Comparison of ENCODE assay signal across 17 cellular contexts in the genomic region with DNA sequence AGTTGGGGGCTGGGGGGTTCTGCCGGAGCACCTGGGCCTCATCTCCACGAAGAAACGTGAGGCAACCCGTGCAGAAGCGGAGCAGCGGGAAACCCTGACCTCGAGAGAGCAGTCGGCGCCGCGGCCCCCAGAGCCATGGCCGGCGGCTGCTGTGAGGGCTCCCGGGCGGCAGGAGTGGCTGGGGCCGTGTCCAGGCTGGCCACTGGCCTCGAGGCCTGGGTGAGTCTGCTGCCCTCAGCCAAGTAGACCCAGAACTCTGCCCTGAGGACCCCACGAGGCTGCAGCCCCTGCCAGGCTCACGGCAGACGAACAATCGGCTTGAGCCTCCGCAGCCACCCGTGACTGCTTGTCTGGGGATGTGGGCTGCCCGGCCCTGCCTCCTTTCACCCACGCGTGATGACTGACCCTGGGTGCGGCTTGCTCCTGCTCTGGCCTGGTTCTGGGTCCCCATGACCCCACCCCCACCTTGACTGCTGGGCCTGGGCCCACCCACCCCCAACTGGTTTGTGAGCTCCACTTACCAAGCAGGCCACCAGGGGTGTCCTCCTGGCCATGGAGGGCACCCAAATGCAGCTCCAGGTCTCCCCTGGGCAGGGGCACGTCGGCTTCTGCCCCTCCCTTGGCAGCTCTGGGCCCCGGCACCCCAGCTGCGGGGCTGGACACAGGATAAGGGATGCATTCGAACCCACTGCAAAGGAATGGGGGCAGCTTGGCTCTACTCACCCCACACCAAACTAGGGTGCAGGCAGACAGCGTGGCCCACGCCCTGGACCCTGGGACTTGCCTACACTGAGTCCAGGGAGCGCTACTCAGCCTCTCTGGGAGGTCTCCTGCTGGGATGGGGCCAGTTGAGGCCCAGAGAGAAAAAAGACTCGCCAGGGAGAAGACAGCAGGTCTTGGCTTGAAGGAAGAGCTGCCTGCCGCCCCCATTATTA. TPM values are rescaled to one million over a fixed set of nuclear protein-coding genes. Genes with fewer than 3 reads are reported as not detected.
DNase-seq lines count a peak whose midpoint lies in the region; ATAC-seq and TF ChIP-seq lines count a peak whose summit lies in the region.
"Had no signal": no experiment of that assay in that cellular context is flagged by ENCODE, and none has a peak within 500 bp of the region (broad histone marks: within the 10 kb centered on the region; RNA-seq: fewer than 3 reads in every experiment).

No MANE protein-coding gene starts in this region.

- no peak overlapping the region for H3K4ac ChIP-seq in neuronal stem cell (ENCODE audit: low read length)

- H3K9ac ChIP-seq in HUES6 (ENCODE audit: low read length) (peak overlapping the region; percentile 11), neuronal stem cell (ENCODE audit: low read depth, low read length, poor library complexity) (peak overlapping the region; percentile 54)

- peaks cover 0 to 3% (median 0%) of the 10 kb centered on the region in 7 donors for H3K9me3 Mint-ChIP-seq in CD14-positive monocyte

- TF ChIP-seq CTCF in CD14-positive monocyte (IDR thresholded peaks at IDR 0.05): no peak

- H2BK12ac ChIP-seq in neuronal stem cell (ENCODE audit: low read length): no peak overlapping the region

- H2AFZ ChIP-seq in neuronal stem cell (ENCODE audit: low read length): no peak overlapping the region

- H3K27me3 ChIP-seq in HUES6 (ENCODE audit: control insufficient read depth, insufficient read depth, low read length): no peaks in the 10 kb centered on the region
- peaks cover 0 to 2% (median 0%) of the 10 kb centered on the region in 3 experiments for H3K27me3 ChIP-seq in neuronal stem cell (ENCODE audit: control insufficient read depth in 3 of 3, insufficient read depth in 3 of 3, low read depth in 1 of 3, low read length in 3 of 3)

- H2BK5ac ChIP-seq in neuronal stem cell (ENCODE audit: low read length): no peak overlapping the region

- WGBS in neuronal stem cell (ENCODE audit: extremely low coverage in 2 of 2, insufficient read length in 2 of 2, insufficient replicate concordance in 1 of 2), 2 donors: no CpG with 5 or more reads among the region's 37 CpGs

- H3K14ac ChIP-seq in neuronal stem cell (ENCODE audit: low read length): peak overlapping the region; percentile 42

- intact Hi-C loops in CD14-positive monocyte (cut with micrococcal nuclease) (no loop called here), left cardiac atrium (cut with DNase I) (no loop called here)

- H3K79me1 ChIP-seq in neuronal stem cell (ENCODE audit: low read depth, low read length): no peaks in the 10 kb centered on the region

- peak overlapping the region; percentile 48 for H2AK5ac ChIP-seq in neuronal stem cell (ENCODE audit: low read depth, low read length)

- peak overlapping the region; percentile 77 for H3K23ac ChIP-seq in neuronal stem cell (ENCODE audit: low read depth, low read length, poor library complexity)

- H3K4me1 ChIP-seq in HUES6 (ENCODE audit: control insufficient read depth, insufficient read depth, low read length) (no peaks in the 10 kb centered on the region), neuronal stem cell (ENCODE audit: control insufficient read depth in 2 of 2, insufficient read depth in 1 of 2, low read depth in 1 of 2, low read length in 2 of 2) (peaks cover 3% of the 10 kb centered on the region in 2 donors)

- H4K91ac ChIP-seq in neuronal stem cell (ENCODE audit: low read depth, low read length, poor library complexity): no peak overlapping the region

- H3K27ac ChIP-seq in HUES6 (ENCODE audit: low read depth, low read length): no peak overlapping the region
- H3K27ac ChIP-seq in neuronal stem cell (replicated peaks; ENCODE audit: low read length): no peak overlapping the region

- H3K27ac Mint-ChIP-seq in CD14-positive monocyte: peak overlapping the region in 1 of 7 donors; percentile 40

- H3K36me3 ChIP-seq in HUES6 (ENCODE audit: control insufficient read depth, insufficient read depth, low read length): no peaks in the 10 kb centered on the region
- no peaks in the 10 kb centered on the region for H3K36me3 ChIP-seq in neuronal stem cell (replicated peaks in 1 of 2; ENCODE audit: control insufficient read depth in 2 of 2, insufficient read depth in 2 of 2, low read length in 2 of 2)

- H3K27me3 Mint-ChIP-seq in CD14-positive monocyte (ENCODE audit: low read depth in 3 of 3): peaks cover 4 to 8% (median 5%) of the 10 kb centered on the region in 3 donors

- H2BK15ac ChIP-seq in neuronal stem cell (ENCODE audit: low read length): no peak overlapping the region

- H3K4me3 ChIP-seq in HUES6 (ENCODE audit: low read depth, low read length) (no peak overlapping the region), neuronal stem cell (ENCODE audit: low read length in 2 of 2) (no peak overlapping the region)

- peaks cover 8% of the 10 kb centered on the region for H3K4me1 Mint-ChIP-seq in CD14-positive monocyte

- no peak for ATAC-seq in left cardiac atrium
- no peak for ATAC-seq in GM19467 (IDR thresholded peaks at IDR 0.05; ENCODE audit: unreplicated experiment)
- ATAC-seq in GM21723 (IDR thresholded peaks at IDR 0.05; ENCODE audit: unreplicated experiment): no peak
- ATAC-seq: PC-3 had no signal

- H3K36me3 Mint-ChIP-seq in CD14-positive monocyte: no peaks in the 10 kb centered on the region

- H3K4me3 Mint-ChIP-seq in CD14-positive monocyte: no peak overlapping the region

- peak; percentile 25 for DNase-seq in CD14-positive monocyte (ENCODE audit: low spot score)
- DNase-seq in left cardiac atrium: peak; percentile 10
- DNase-seq in neuronal stem cell (ENCODE audit: low spot score): no peak
- no peak for DNase-seq in NCI-H774 (lab: John Stamatoyannopoulos, UW)
- no peak for DNase-seq in ecto neural progenitor cell (ENCODE audit: low spot score)
- DNase-seq: GF-D8, H7, Karpas-422, MM.1S, NCI-H1105, NCI-H187, NCI-H446, PC-3, SHP77 treated with DMSO at 0.1 percent for 48 hours had no signal

- H3K18ac ChIP-seq in neuronal stem cell (ENCODE audit: low read length): peak overlapping the region; percentile 46

- no peak overlapping the region for H4K8ac ChIP-seq in neuronal stem cell (ENCODE audit: low read depth, low read length)

- no peak overlapping the region for H3K4me2 ChIP-seq in neuronal stem cell (ENCODE audit: insufficient read depth, low read length, poor library complexity, severe bottlenecking)

- H3K9me3 ChIP-seq in HUES6 (ENCODE audit: control insufficient read depth, insufficient read depth, low read depth, low read length) (no peaks in the 10 kb centered on the region), neuronal stem cell (replicated peaks in 1 of 2; ENCODE audit: control insufficient read depth in 2 of 2, insufficient read depth in 1 of 2, low read depth in 1 of 2, low read length in 2 of 2) (no peaks in the 10 kb centered on the region)

- H2BK120ac ChIP-seq in neuronal stem cell (ENCODE audit: low read depth, low read length): no peak overlapping the region

RNA-seq across cellular contexts. Expression of gene MORN1, which starts 34.2 kb away (rescaled TPM):
- polyA plus RNA-seq in CD14-positive monocyte: 1 to 10 TPM; 1.5 to 1.7 TPM
- total RNA-seq in left cardiac atrium: 1 to 10 TPM; 3.7 to 4.9 TPM
- 7.1 TPM for polyA plus RNA-seq in neuronal stem cell (2013, experiment 1 of 2)
- polyA plus RNA-seq in neuronal stem cell (2013, experiment 2 of 2): 7.9 TPM

RNA-seq across cellular contexts. Expression of gene RER1, which starts 34.5 kb away (rescaled TPM):
- polyA plus RNA-seq in CD14-positive monocyte: 100 to 1,000 TPM; 193 to 235 TPM
- total RNA-seq in left cardiac atrium: 100 to 1,000 TPM in 1 of 2 donors, 10 to 100 TPM in 1; 96.2 to 105 TPM
- polyA plus RNA-seq in neuronal stem cell (2013, experiment 1 of 2): 63.2 TPM
- 64.3 TPM for polyA plus RNA-seq in neuronal stem cell (2013, experiment 2 of 2)

RNA-seq across cellular contexts. Expression of gene PEX10, which starts 55.2 kb away (rescaled TPM):
- 10 to 100 TPM in 1 of 2 donors, 1 to 10 TPM in 1; 8.2 to 10.5 TPM for polyA plus RNA-seq in CD14-positive monocyte
- total RNA-seq in left cardiac atrium: 10 to 100 TPM; 12.3 to 14.5 TPM
- polyA plus RNA-seq in neuronal stem cell (2013, experiment 1 of 2): 12.4 TPM
- 12.5 TPM for polyA plus RNA-seq in neuronal stem cell (2013, experiment 2 of 2)

Comparison
In these comparisons a context has a peak if more than half of its experiments do, and no peak if none do; other contexts are left out.
1. DNase-seq: peak in CD14-positive monocyte (single experiment) and left cardiac atrium (single experiment); none in neuronal stem cell (single experiment), NCI-H774 (single experiment) and ecto neural progenitor cell (single experiment).